ENCODE assay signal across 9 cellular contexts in genomic region chr7:17401806-17402627, GRCh38.
A peak's percentile ranks its signal among the peaks of the same experiment; 100 is the strongest.
DNase-seq lines count a peak whose midpoint lies in the region; ATAC-seq and FAIRE-seq lines count a peak whose summit lies in the region.
"Had no signal": no experiment of that assay in that cellular context is flagged by ENCODE, and none has a peak within 500 bp of the region (broad histone marks: within the 10 kb centered on the region; RNA-seq: fewer than 3 reads in every experiment).

No MANE protein-coding gene starts in this region.

- H3K4me3 ChIP-seq in small intestine (ENCODE audit: low read depth in 1 of 2, low read length in 2 of 2): no peak overlapping the region
- H3K4me3 ChIP-seq: PC-9 had no signal

- H3K27me3 Mint-ChIP-seq in activated naive CD8-positive, alpha-beta T cell treated with anti-CD3 and anti-CD28 coated beads for 36 hours: peaks cover 36% of the 10 kb centered on the region

- peaks cover 0 to 4% of the 10 kb centered on the region in 2 donors for H3K4me1 ChIP-seq in small intestine (ENCODE audit: control insufficient read depth in 2 of 2, insufficient read depth in 1 of 2, low read depth in 1 of 2, low read length in 1 of 2)

- no peaks in the 10 kb centered on the region for H3K36me3 ChIP-seq in small intestine (ENCODE audit: control insufficient read depth in 2 of 2, insufficient read depth in 2 of 2, low read length in 2 of 2)

- peak overlapping the region; percentile 92 for H3K27ac Mint-ChIP-seq in activated naive CD8-positive, alpha-beta T cell treated with anti-CD3 and anti-CD28 coated beads for 36 hours

- peaks cover 3% of the 10 kb centered on the region for H3K9me3 Mint-ChIP-seq in activated naive CD8-positive, alpha-beta T cell treated with anti-CD3 and anti-CD28 coated beads for 36 hours

- no peak overlapping the region for H3K27ac ChIP-seq in small intestine (ENCODE audit: low read depth in 1 of 2, low read length in 1 of 2)
- H3K27ac ChIP-seq: PC-9 had no signal

- peak; percentile 65 for ATAC-seq in GM18517 (IDR thresholded peaks at IDR 0.05; ENCODE audit: unreplicated experiment)
- peak; percentile 82 for ATAC-seq in GM21515 (IDR thresholded peaks at IDR 0.05; ENCODE audit: unreplicated experiment)
- peak; percentile 73 for ATAC-seq in HG03457 (IDR thresholded peaks at IDR 0.05; ENCODE audit: unreplicated experiment)

- DNase-seq in activated naive CD8-positive, alpha-beta T cell treated with anti-CD3 and anti-CD28 coated beads for 36 hours: peak; percentile 21
- DNase-seq in small intestine (no peak), NCI-H1092 (lab: John Stamatoyannopoulos, UW) (no peak), NCI-H510A (lab: John Stamatoyannopoulos, UW) (no peak), NK-92 (lab: John Stamatoyannopoulos, UW; ENCODE audit: unreplicated experiment) (no peak)
- DNase-seq: PC-9 had no signal

- no peaks in the 10 kb centered on the region for H3K9me3 ChIP-seq in small intestine (ENCODE audit: control insufficient read depth, low read depth)

- WGBS in small intestine, 3 donors: 73 to 80% (median 73%) methylated on average over 6 of the region's 6 CpGs

- FAIRE-seq in small intestine (lab: Jason Lieb, UNC): no peak

- no peaks in the 10 kb centered on the region for H3K36me3 Mint-ChIP-seq in activated naive CD8-positive, alpha-beta T cell treated with anti-CD3 and anti-CD28 coated beads for 36 hours

- peak overlapping the region; percentile 42 for H3K4me3 Mint-ChIP-seq in activated naive CD8-positive, alpha-beta T cell treated with anti-CD3 and anti-CD28 coated beads for 36 hours

- H3K4me1 Mint-ChIP-seq in activated naive CD8-positive, alpha-beta T cell treated with anti-CD3 and anti-CD28 coated beads for 36 hours: peaks cover 32% of the 10 kb centered on the region

- no peaks in the 10 kb centered on the region for H3K27me3 ChIP-seq in small intestine (ENCODE audit: control insufficient read depth in 2 of 2, insufficient read depth in 2 of 2, low read length in 2 of 2)
